Comparison of ENCODE assay signal across 21 cellular contexts in genomic region chr1:178587975-178588374, GRCh38.
"Had no signal": no experiment of that assay in that cellular context is flagged by ENCODE, and none has a peak within 500 bp of the region (broad histone marks: within the 10 kb centered on the region; RNA-seq: fewer than 3 reads in every experiment).

No MANE protein-coding gene starts in this region.

- DNase-seq: activated CD4-positive, alpha-beta T cell treated with anti-CD3 and anti-CD28 coated beads, Interleukin-2, amount 50 U/mL, for 1 hour; activated CD4-positive, CD25-positive, alpha-beta regulatory T cell treated with anti-CD3 and anti-CD28 coated beads, Interleukin-2, amount 50 U/mL, for 72 hours; activated CD8-positive, alpha-beta memory T cell treated with anti-CD3 and anti-CD28 coated beads, Interleukin-2, amount 50 U/mL, for 4 hours; activated naive CD4-positive, alpha-beta T cell treated with anti-CD3 and anti-CD28 coated beads, Interleukin-2, amount 10 ng/mL, durations not matched to agents 7 days and 5 days; activated naive CD8-positive, alpha-beta T cell treated with anti-CD3 and anti-CD28 coated beads, Interleukin-2, amount 50 U/mL, for 24 hours; activated T-cell treated with anti-CD3 and anti-CD28 coated beads, Interleukin-2, amount 50 U/mL, for 4 hours; anterior cingulate cortex; effector CD4-positive, alpha-beta T cell; heart right ventricle; left ventricle myocardium inferior; mammary epithelial cell; naive B cell; stimulated activated CD4-positive, alpha-beta T cell treated with anti-CD3 and anti-CD28 coated beads, Interleukin-4, amount 100 ng/mL, for 1 hour; T-cell; T-helper 9 cell; testis; upper lobe of left lung had no signal

- H3K36me3 ChIP-seq: esophagus muscularis mucosa, heart right ventricle, left ventricle myocardium inferior, upper lobe of left lung had no signal

- H3K27me3 Mint-ChIP-seq: naive B cell had no signal

- H3K4me1 Mint-ChIP-seq: activated naive CD4-positive, alpha-beta T cell treated with anti-CD3 and anti-CD28 coated beads, Interleukin-2, amount 10 ng/mL, durations not matched to agents 7 days and 5 days; T-cell had no signal

- H3K27ac Mint-ChIP-seq: activated naive CD4-positive, alpha-beta T cell treated with anti-CD3 and anti-CD28 coated beads, Interleukin-2, amount 10 ng/mL, durations not matched to agents 7 days and 5 days; activated naive CD8-positive, alpha-beta T cell treated with anti-CD3 and anti-CD28 coated beads, Interleukin-2, amount 50 U/mL, for 24 hours; T-cell had no signal

- H3K9me3 ChIP-seq: esophagus muscularis mucosa, testis, upper lobe of left lung had no signal

- H3K4me3 Mint-ChIP-seq: activated naive CD4-positive, alpha-beta T cell treated with anti-CD3 and anti-CD28 coated beads, Interleukin-2, amount 10 ng/mL, durations not matched to agents 7 days and 5 days; activated naive CD8-positive, alpha-beta T cell treated with anti-CD3 and anti-CD28 coated beads, Interleukin-2, amount 50 U/mL, for 24 hours; activated T-cell treated with anti-CD3 and anti-CD28 coated beads, Interleukin-2, amount 50 U/mL, for 4 hours; neural crest cell; T-cell had no signal

- H3K4me2 ChIP-seq: smooth muscle cell had no signal

- H3K36me3 Mint-ChIP-seq: activated naive CD4-positive, alpha-beta T cell treated with anti-CD3 and anti-CD28 coated beads, Interleukin-2, amount 10 ng/mL, durations not matched to agents 7 days and 5 days; T-cell had no signal

- H3K27ac ChIP-seq: esophagus muscularis mucosa, heart right ventricle, left ventricle myocardium inferior, testis, upper lobe of left lung had no signal

- H3K4me1 ChIP-seq: esophagus muscularis mucosa, left ventricle myocardium inferior, testis, upper lobe of left lung had no signal

- H3K4me3 ChIP-seq: esophagus muscularis mucosa, heart right ventricle, left ventricle myocardium inferior, smooth muscle cell, testis, upper lobe of left lung had no signal

- ATAC-seq: activated naive CD8-positive, alpha-beta T cell treated with anti-CD3 and anti-CD28 coated beads, Interleukin-2, amount 50 U/mL, for 24 hours; activated T-cell treated with anti-CD3 and anti-CD28 coated beads, Interleukin-2, amount 50 U/mL, for 4 hours; sciatic nerve; T-cell had no signal

- H3K9me3 Mint-ChIP-seq: activated naive CD4-positive, alpha-beta T cell treated with anti-CD3 and anti-CD28 coated beads, Interleukin-2, amount 10 ng/mL, durations not matched to agents 7 days and 5 days; activated T-cell treated with anti-CD3 and anti-CD28 coated beads, Interleukin-2, amount 50 U/mL, for 4 hours; T-cell had no signal

- H3K27me3 ChIP-seq: esophagus muscularis mucosa, testis, upper lobe of left lung had no signal
